Comparison of ENCODE assay signal across 8 cellular contexts in the genomic region with DNA sequence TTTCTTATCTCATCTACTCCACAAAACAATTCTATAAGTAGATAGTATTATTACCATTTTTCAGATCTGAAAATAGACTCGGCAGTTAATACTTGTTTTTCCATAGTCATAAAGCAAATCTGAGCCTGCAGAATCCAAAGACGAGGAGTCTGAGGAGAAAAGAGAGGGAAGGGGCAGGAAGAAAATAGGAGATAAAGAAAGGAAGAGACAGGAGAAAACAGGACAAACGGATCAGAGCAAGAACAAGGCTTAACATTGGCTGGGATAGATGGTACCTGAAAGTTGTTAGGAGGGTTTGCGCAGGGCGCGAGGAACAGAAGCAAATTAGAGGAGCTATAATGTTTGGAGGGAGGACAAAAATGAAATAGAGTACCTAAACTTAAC. TPM values are rescaled to one million over a fixed set of nuclear protein-coding genes. Genes with fewer than 3 reads are reported as not detected.
A peak's percentile ranks its signal among the peaks of the same experiment; 100 is the strongest.
DNase-seq lines count a peak whose midpoint lies in the region; ATAC-seq and TF ChIP-seq lines count a peak whose summit lies in the region.

No MANE protein-coding gene starts in this region.

- H3K4me3 Mint-ChIP-seq in naive thymus-derived CD4-positive, alpha-beta T cell: peak overlapping the region; percentile 85 to 100 (median 98)

- POLR2A ChIA-PET in naive thymus-derived CD4-positive, alpha-beta T cell (lab: Charles Lee): interaction anchor here (0.5 to 4.8 kb wide), 13 partner anchors 10 to 628 kb away, joined by 3 to 45 read pairs (median 5); a partner anchor contains a TSS

- peak overlapping the region; percentile 97 to 100 (median 98) for H3K27ac Mint-ChIP-seq in naive thymus-derived CD4-positive, alpha-beta T cell

- H3K27me3 ChIP-seq in naive thymus-derived CD4-positive, alpha-beta T cell (ENCODE audit: control insufficient read depth in 2 of 2, insufficient read depth in 2 of 2, low read length in 2 of 2): no peaks in the 10 kb centered on the region

- H3K4me1 ChIP-seq in naive thymus-derived CD4-positive, alpha-beta T cell (ENCODE audit: control insufficient read depth in 2 of 2, insufficient read depth in 2 of 2, low read length in 2 of 2): peaks cover 8 to 21% of the 10 kb centered on the region in 2 donors

- H3K4me3 ChIP-seq in AG10803 (ENCODE audit: low read length) (peak overlapping the region; percentile 98), choroid plexus epithelial cell (ENCODE audit: low read depth, low read length) (peak overlapping the region; percentile 97)
- peak overlapping the region; percentile 92 for H3K4me3 ChIP-seq in naive thymus-derived CD4-positive, alpha-beta T cell (ENCODE audit: low read length)

- H3K27ac ChIP-seq in KOPT-K1 (ENCODE audit: low read depth, low read length, poor library complexity, severe bottlenecking): peak overlapping the region; percentile 96
- H3K27ac ChIP-seq in naive thymus-derived CD4-positive, alpha-beta T cell (ENCODE audit: low read depth, low read length): peak overlapping the region; percentile 87

- intact Hi-C loops in naive thymus-derived CD4-positive, alpha-beta T cell (cut with micrococcal nuclease): loop anchor here (1.0 to 10.0 kb wide), 3 partner anchors 10 to 560 kb away; a partner anchor contains a TSS

- H3K36me3 ChIP-seq in KOPT-K1 (ENCODE audit: insufficient read depth, low read length): peaks cover 17% of the 10 kb centered on the region
- peaks cover 0 to 12% (median 0%) of the 10 kb centered on the region in 3 experiments for H3K36me3 ChIP-seq in naive thymus-derived CD4-positive, alpha-beta T cell (ENCODE audit: control insufficient read depth in 2 of 3, insufficient read depth in 3 of 3, low read length in 3 of 3)

- peaks cover 6 to 11% (median 10%) of the 10 kb centered on the region in 5 donors for H3K36me3 Mint-ChIP-seq in naive thymus-derived CD4-positive, alpha-beta T cell

- H3K4me1 Mint-ChIP-seq in naive thymus-derived CD4-positive, alpha-beta T cell: peaks cover 10 to 50% (median 42%) of the 10 kb centered on the region in 7 donors

- H3K27me3 Mint-ChIP-seq in naive thymus-derived CD4-positive, alpha-beta T cell: peaks cover 0 to 9% (median 5%) of the 10 kb centered on the region in 5 donors

- no peak for TF ChIP-seq CTCF in AG10803 (conservative IDR thresholded peaks at IDR 0.05; ENCODE audit: low read length)
- TF ChIP-seq CTCF in choroid plexus epithelial cell (conservative IDR thresholded peaks at IDR 0.05; ENCODE audit: low read depth, low read length): no peak

- no peaks in the 10 kb centered on the region for H3K9me3 Mint-ChIP-seq in naive thymus-derived CD4-positive, alpha-beta T cell

- DNase-seq in AG10803 (ENCODE audit: low read depth): no peak
- DNase-seq in choroid plexus epithelial cell (ENCODE audit: low read depth): no peak
- DNase-seq in naive thymus-derived CD4-positive, alpha-beta T cell: no peak
- no peak for DNase-seq in H4 (ENCODE audit: low spot score)
- no peak for DNase-seq in Kasumi-1 (lab: John Stamatoyannopoulos, UW)

- no peak for ATAC-seq in naive thymus-derived CD4-positive, alpha-beta T cell
- ATAC-seq in GM21526 (IDR thresholded peaks at IDR 0.05; ENCODE audit: low FRiP score, unreplicated experiment): no peak
- no peak for ATAC-seq in GM21786 (IDR thresholded peaks at IDR 0.05; ENCODE audit: unreplicated experiment)

- CTCF ChIA-PET in naive thymus-derived CD4-positive, alpha-beta T cell (lab: Charles Lee): interaction anchor here (0.7 to 4.3 kb wide), 8 partner anchors 10 to 335 kb away, joined by 3 to 33 read pairs (median 3); a partner anchor contains a TSS

- no peaks in the 10 kb centered on the region for H3K9me3 ChIP-seq in KOPT-K1 (ENCODE audit: insufficient read depth, low read length, poor library complexity, severe bottlenecking)
- no peaks in the 10 kb centered on the region for H3K9me3 ChIP-seq in naive thymus-derived CD4-positive, alpha-beta T cell (ENCODE audit: control insufficient read depth in 2 of 3, low read length in 3 of 3)

RNA-seq across cellular contexts. Expression of a gene that starts 0.6 kb away (rescaled TPM):
- 10 to 100 TPM in 3 of 5 experiments, 1 to 10 TPM in 2; 3.5 to 34.7 (median 10.3) TPM for total RNA-seq in naive thymus-derived CD4-positive, alpha-beta T cell
- 10 to 100 TPM; 21.5 to 22.5 TPM for polyA plus RNA-seq in naive thymus-derived CD4-positive, alpha-beta T cell
- total RNA-seq in H4 (2014; rRNA removed; shearing (Covaris generic)): 76.8 and 78.3 TPM in 2 replicates

RNA-seq across cellular contexts. Expression of a gene that starts 10.5 kb away (rescaled TPM):
- total RNA-seq in naive thymus-derived CD4-positive, alpha-beta T cell: 10 to 100 TPM; 34.6 to 48.2 (median 47.7) TPM
- polyA plus RNA-seq in naive thymus-derived CD4-positive, alpha-beta T cell: 10 to 100 TPM; 40.3 to 40.4 TPM
- 34.2 and 39.6 TPM in 2 replicates for total RNA-seq in H4 (2014; rRNA removed; shearing (Covaris generic))

RNA-seq across cellular contexts. Expression of a gene that starts 36.0 kb away (rescaled TPM):
- 1 to 10 TPM in 3 of 5 experiments, under 1 TPM in 1, not detected in 1; 0.27 to 5.1 (median 2.4) TPM for total RNA-seq in naive thymus-derived CD4-positive, alpha-beta T cell
- under 1 TPM; 0.09 to 0.52 TPM for polyA plus RNA-seq in naive thymus-derived CD4-positive, alpha-beta T cell
- total RNA-seq in H4 (2014; rRNA removed; shearing (Covaris generic)): not detected in 2 replicates
